ENCODE assay signal across 1 cellular context in the genomic region with DNA sequence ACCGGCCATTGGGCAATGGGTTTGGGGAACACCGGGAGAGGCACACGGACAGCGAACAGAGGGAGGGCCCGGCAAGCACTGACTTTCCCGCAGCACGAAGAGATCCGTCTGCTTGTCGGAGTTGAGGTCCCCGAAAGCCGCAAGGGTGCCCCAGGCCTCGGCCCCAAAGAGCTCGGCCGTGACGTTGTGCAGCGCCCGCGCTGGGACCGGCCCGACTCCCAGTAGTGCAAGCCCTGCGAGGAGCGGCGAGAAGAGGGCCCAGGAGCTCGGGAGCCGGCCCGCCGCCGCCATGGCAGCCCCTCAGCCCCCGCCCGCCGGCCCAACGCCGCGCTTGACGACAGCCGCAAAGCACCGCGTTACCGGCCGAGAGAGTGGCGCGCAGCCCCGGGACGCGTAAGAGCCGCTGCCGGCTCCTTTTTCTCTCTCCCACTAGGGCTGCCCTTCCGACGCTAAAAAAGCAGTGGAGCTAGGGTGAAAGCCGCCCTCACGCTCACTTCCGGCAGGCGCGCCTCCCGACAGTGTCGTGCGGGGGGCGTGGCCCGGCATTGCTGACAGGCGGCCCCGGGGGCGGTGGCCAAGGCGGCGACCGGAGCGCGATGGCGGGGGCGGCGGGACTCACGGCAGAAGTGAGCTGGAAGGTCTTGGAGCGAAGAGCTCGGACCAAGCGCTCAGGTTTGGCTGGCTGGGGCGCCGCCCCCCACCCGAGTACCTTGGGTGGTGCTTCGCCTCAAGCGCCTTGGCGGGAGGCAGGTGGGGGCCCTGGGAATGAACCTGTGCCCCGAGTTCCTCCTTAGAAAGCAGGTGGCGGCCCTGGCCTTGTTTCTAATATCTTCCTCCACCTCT.
TF ChIP-seq lines count a peak whose summit lies in the region.

ITFG1 (minus strand) TSS at position 309 of the 843 bp plus-strand sequence; CDS start at position 291, 18 bp downstream.
PHKB (plus strand) TSS at position 577 of the 843 bp plus-strand sequence; CDS start at position 597, 20 bp downstream.

TF ChIP-seq in HepG2, 621 proteins besides CTCF, POLR2A, EP300 and RAD21 (continued from another document and continues in another):
- TF ChIP-seq, protein P1, sequence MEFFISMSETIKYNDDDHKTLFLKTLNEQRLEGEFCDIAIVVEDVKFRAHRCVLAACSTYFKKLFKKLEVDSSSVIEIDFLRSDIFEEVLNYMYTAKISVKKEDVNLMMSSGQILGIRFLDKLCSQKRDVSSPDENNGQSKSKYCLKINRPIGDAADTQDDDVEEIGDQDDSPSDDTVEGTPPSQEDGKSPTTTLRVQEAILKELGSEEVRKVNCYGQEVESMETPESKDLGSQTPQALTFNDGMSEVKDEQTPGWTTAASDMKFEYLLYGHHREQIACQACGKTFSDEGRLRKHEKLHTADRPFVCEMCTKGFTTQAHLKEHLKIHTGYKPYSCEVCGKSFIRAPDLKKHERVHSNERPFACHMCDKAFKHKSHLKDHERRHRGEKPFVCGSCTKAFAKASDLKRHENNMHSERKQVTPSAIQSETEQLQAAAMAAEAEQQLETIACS (CRISPR knock-in tag; IDR thresholded peaks at IDR 0.05), result peak; percentile 41
- TF ChIP-seq EHMT2 (IDR thresholded peaks at IDR 0.05; ENCODE audit: borderline replicate concordance, low read depth, low read length) (no peak), YY1 (IDR thresholded peaks at IDR 0.05; ENCODE audit: insufficient read depth, insufficient replicate concordance, low read depth, low read length) (peak; percentile 93), ZNF605 (CRISPR knock-in tag; IDR thresholded peaks at IDR 0.05) (peak; percentile 70; the same call in 1 of the 2 replicates), ZBTB7B (CRISPR knock-in tag; IDR thresholded peaks at IDR 0.05) (no peak), ZSCAN29 (CRISPR knock-in tag; conservative IDR thresholded peaks at IDR 0.05) (peak; percentile 26), ASH2L (IDR thresholded peaks at IDR 0.05; ENCODE audit: insufficient read length, low read depth, low read length) (peak; percentile 96), HMGXB4 (CRISPR knock-in tag; IDR thresholded peaks at IDR 0.05; ENCODE audit: borderline replicate concordance in 1 of 2, low read depth in 1 of 2) (peak; percentile 62 to 88; a peak in 3 of 4 replicates), ZBTB8A (CRISPR knock-in tag; IDR thresholded peaks at IDR 0.05; ENCODE audit: borderline replicate concordance, low read depth) (no peak; the same call in 1 of the 2 replicates), ZBTB3 (CRISPR knock-in tag; IDR thresholded peaks at IDR 0.05; ENCODE audit: borderline replicate concordance, low read depth) (peak; percentile 73; the same call in 1 of the 2 replicates), CREBL2 (CRISPR knock-in tag; IDR thresholded peaks at IDR 0.05; ENCODE audit: borderline replicate concordance) (no peak), NFKB2 (CRISPR knock-in tag; IDR thresholded peaks at IDR 0.05; ENCODE audit: borderline replicate concordance) (peak; percentile 82; the same call in 1 of the 2 replicates), STAT6 (CRISPR knock-in tag; IDR thresholded peaks at IDR 0.05; ENCODE audit: borderline replicate concordance) (peak; percentile 84; the same call in 1 of the 2 replicates), ZNF333 (CRISPR knock-in tag; IDR thresholded peaks at IDR 0.05; ENCODE audit: borderline replicate concordance) (peak; percentile 23; the same call in 1 of the 2 replicates), MEIS2 (CRISPR knock-in tag; IDR thresholded peaks at IDR 0.05) (peak; percentile 88), MTA1 (CRISPR knock-in tag; IDR thresholded peaks at IDR 0.05; ENCODE audit: borderline replicate concordance) (peak; percentile 94; the same call in 1 of the 2 replicates), HMG20A (CRISPR knock-in tag; IDR thresholded peaks at IDR 0.05; ENCODE audit: borderline replicate concordance) (no peak), SNAI1 (CRISPR knock-in tag; IDR thresholded peaks at IDR 0.05; ENCODE audit: borderline replicate concordance) (no peak), BRCA1 (CRISPR knock-in tag; IDR thresholded peaks at IDR 0.05) (peak; percentile 72; the same call in 1 of the 2 replicates), ZC3H4 (CRISPR knock-in tag; IDR thresholded peaks at IDR 0.05; ENCODE audit: borderline replicate concordance) (no peak), HDAC2 (CRISPR knock-in tag; IDR thresholded peaks at IDR 0.05) (peak; percentile 51; the same call in 1 of the 2 replicates), CBX2 (IDR thresholded peaks at IDR 0.05; ENCODE audit: low read depth, low read length) (no peak), CBX2 (CRISPR knock-in tag; IDR thresholded peaks at IDR 0.05; ENCODE audit: low read depth) (no peak), ZNF7 (CRISPR knock-in tag; IDR thresholded peaks at IDR 0.05) (no peak; the same call in 1 of the 2 replicates), ZNF225 (CRISPR knock-in tag; IDR thresholded peaks at IDR 0.05) (peak; percentile 80)
- TF ChIP-seq, protein P2, sequence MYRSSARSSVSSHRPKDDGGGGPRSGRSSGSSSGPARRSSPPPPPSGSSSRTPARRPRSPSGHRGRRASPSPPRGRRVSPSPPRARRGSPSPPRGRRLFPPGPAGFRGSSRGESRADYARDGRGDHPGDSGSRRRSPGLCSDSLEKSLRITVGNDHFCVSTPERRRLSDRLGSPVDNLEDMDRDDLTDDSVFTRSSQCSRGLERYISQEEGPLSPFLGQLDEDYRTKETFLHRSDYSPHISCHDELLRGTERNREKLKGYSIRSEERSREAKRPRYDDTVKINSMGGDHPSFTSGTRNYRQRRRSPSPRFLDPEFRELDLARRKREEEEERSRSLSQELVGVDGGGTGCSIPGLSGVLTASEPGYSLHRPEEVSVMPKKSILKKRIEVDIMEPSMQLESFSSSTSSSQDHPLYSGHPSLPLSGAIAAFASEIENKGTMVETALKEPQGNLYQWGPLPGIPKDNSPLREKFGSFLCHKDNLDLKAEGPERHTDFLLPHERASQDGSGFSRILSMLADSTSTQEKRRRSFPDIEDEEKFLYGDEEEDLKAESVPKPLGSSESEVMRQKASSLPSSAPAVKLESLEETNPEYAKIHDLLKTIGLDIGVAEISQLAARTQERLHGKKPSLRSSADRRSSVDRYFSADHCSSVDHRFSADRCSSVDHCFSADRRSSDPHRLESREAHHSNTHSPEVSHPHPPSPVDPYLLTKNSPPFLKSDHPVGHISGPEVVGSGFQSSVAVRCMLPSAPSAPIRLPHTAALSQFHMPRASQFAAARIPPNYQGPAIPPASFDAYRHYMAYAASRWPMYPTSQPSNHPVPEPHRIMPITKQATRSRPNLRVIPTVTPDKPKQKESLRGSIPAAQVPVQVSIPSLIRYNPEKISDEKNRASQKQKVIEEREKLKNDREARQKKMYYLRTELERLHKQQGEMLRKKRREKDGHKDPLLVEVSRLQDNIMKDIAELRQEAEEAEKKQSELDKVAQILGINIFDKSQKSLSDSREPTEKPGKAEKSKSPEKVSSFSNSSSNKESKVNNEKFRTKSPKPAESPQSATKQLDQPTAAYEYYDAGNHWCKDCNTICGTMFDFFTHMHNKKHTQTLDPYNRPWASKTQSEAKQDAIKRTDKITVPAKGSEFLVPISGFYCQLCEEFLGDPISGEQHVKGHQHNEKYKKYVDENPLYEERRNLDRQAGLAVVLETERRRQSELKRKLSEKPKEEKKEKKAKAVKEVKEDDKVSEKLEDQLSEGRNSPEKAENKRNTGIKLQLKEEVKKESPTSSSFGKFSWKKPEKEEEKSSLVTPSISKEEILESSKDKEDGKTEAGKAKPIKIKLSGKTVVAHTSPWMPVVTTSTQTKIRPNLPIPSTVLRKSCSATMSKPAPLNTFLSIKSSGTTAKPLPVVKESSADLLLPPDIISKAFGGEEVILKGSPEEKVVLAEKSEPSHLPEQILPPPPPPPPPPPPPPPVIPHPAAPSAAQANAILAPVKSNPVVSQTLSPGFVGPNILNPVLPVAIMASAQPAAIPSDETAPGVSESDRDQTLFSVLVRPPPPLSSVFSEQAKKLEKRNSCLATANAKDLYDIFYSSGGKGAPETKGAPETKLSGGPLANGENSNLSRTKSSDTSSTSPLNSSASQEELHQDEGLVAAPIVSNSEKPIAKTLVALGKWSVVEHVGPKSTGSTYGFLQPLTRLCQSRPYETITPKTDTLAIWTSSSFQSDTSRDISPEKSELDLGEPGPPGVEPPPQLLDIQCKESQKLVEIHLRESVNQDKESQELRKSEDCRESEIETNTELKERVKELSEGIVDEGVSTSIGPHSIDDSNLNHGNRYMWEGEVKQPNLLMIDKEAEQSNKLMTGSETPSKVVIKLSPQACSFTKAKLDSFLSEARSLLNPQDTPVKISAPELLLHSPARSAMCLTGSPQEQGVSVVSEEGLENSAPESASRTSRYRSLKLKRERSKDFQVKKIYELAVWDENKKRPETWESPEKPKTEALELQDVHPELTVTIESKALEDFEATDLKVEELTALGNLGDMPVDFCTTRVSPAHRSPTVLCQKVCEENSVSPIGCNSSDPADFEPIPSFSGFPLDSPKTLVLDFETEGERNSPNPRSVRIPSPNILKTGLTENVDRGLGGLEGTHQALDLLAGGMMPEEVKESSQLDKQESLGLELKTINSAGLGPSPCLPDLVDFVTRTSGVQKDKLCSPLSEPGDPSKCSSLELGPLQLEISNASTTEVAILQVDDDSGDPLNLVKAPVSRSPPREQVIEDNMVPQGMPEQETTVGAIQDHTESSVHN (CRISPR knock-in tag; IDR thresholded peaks at IDR 0.05), result no peak
- TF ChIP-seq, protein P3, sequence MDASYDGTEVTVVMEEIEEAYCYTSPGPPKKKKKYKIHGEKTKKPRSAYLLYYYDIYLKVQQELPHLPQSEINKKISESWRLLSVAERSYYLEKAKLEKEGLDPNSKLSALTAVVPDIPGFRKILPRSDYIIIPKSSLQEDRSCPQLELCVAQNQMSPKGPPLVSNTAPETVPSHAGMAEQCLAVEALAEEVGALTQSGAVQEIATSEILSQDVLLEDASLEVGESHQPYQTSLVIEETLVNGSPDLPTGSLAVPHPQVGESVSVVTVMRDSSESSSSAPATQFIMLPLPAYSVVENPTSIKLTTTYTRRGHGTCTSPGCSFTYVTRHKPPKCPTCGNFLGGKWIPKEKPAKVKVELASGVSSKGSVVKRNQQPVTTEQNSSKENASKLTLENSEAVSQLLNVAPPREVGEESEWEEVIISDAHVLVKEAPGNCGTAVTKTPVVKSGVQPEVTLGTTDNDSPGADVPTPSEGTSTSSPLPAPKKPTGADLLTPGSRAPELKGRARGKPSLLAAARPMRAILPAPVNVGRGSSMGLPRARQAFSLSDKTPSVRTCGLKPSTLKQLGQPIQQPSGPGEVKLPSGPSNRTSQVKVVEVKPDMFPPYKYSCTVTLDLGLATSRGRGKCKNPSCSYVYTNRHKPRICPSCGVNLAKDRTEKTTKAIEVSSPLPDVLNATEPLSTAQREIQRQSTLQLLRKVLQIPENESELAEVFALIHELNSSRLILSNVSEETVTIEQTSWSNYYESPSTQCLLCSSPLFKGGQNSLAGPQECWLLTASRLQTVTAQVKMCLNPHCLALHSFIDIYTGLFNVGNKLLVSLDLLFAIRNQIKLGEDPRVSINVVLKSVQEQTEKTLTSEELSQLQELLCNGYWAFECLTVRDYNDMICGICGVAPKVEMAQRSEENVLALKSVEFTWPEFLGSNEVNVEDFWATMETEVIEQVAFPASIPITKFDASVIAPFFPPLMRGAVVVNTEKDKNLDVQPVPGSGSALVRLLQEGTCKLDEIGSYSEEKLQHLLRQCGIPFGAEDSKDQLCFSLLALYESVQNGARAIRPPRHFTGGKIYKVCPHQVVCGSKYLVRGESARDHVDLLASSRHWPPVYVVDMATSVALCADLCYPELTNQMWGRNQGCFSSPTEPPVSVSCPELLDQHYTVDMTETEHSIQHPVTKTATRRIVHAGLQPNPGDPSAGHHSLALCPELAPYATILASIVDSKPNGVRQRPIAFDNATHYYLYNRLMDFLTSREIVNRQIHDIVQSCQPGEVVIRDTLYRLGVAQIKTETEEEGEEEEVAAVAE (CRISPR knock-in tag; IDR thresholded peaks at IDR 0.05; ENCODE audit: borderline replicate concordance), result no peak
- TF ChIP-seq, protein P4, sequence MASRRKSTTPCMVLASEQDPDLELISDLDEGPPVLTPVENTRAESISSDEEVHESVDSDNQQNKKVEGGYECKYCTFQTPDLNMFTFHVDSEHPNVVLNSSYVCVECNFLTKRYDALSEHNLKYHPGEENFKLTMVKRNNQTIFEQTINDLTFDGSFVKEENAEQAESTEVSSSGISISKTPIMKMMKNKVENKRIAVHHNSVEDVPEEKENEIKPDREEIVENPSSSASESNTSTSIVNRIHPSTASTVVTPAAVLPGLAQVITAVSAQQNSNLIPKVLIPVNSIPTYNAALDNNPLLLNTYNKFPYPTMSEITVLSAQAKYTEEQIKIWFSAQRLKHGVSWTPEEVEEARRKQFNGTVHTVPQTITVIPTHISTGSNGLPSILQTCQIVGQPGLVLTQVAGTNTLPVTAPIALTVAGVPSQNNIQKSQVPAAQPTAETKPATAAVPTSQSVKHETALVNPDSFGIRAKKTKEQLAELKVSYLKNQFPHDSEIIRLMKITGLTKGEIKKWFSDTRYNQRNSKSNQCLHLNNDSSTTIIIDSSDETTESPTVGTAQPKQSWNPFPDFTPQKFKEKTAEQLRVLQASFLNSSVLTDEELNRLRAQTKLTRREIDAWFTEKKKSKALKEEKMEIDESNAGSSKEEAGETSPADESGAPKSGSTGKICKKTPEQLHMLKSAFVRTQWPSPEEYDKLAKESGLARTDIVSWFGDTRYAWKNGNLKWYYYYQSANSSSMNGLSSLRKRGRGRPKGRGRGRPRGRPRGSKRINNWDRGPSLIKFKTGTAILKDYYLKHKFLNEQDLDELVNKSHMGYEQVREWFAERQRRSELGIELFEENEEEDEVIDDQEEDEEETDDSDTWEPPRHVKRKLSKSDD (CRISPR knock-in tag; IDR thresholded peaks at IDR 0.05; ENCODE audit: low read depth), result peak; percentile 79
